ENCODE assay signal across 8 cellular contexts in the genomic region with DNA sequence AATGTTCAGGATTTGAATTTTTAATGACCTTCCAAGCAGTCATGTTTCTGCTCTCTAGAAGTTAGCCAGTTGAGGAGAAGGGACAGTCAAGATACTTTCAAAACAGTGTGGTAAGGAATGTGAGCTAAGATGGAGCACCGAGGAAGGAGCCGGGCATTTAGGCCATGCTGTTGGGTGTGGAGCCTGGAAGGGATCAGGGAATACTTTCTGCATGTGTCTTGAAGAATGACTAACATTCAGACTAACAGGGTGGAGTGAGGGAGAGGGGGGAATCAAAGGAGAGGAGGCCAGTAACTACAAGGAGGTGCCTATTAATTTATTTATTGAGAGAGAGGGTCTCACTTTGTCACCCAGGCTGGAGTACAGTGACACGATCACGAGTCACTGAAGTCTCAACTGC. TPM values are rescaled to one million over a fixed set of nuclear protein-coding genes. Genes with fewer than 3 reads are reported as not detected.
DNase-seq lines count a peak whose midpoint lies in the region; ATAC-seq, FAIRE-seq and TF ChIP-seq lines count a peak whose summit lies in the region.
"Not testable (repeated sequence)": the region's sequence is repeated elsewhere in the genome, so short reads cannot be mapped to it uniquely, and the experiment has no call there.

No MANE protein-coding gene starts in this region.

- not testable (repeated sequence) for TF ChIP-seq CTCF in PC-3 (conservative IDR thresholded peaks at IDR 0.05; ENCODE audit: low read depth, low read length); K562 (IDR thresholded peaks at IDR 0.05 in 2 of 3, conservative IDR thresholded peaks at IDR 0.05 in 1 of 3; ENCODE audit: insufficient read depth in 2 of 3, low read depth in 1 of 3, low read length in 3 of 3); fibroblast of lung (conservative IDR thresholded peaks at IDR 0.05 in 1 of 2, IDR thresholded peaks at IDR 0.05 in 1 of 2; ENCODE audit: low read depth in 1 of 2, low read length in 2 of 2); mesothelial cell of epicardium (IDR thresholded peaks at IDR 0.05; ENCODE audit: unreplicated experiment)

- not testable (repeated sequence) for H3K9me3 Mint-ChIP-seq in activated CD4-positive, alpha-beta memory T cell treated with anti-CD3 and anti-CD28 coated beads, Interleukin-2, amount 10 ng/mL, durations not matched to agents 7 days and 5 days; mesothelial cell of epicardium; stimulated activated effector memory CD8-positive, alpha-beta T cell treated with anti-CD3 and anti-CD28 coated beads, Interleukin-12 subunit alpha, Interleukin-12 subunit beta, amount 100 ng/mL, for 72 hours

- not testable (repeated sequence) for BruUV-seq in PC-3 (replicated peaks; lab: Mats Ljungman, UMichigan); K562 (replicated peaks; lab: Mats Ljungman, UMichigan)

- H3K4me3 Mint-ChIP-seq in activated CD4-positive, alpha-beta memory T cell treated with anti-CD3 and anti-CD28 coated beads, Interleukin-2, amount 10 ng/mL, durations not matched to agents 7 days and 5 days, result peak overlapping the region; percentile 10
- H3K4me3 Mint-ChIP-seq in mesothelial cell of epicardium, result peak overlapping the region; percentile 26
- peak overlapping the region; percentile 94 for H3K4me3 Mint-ChIP-seq in stimulated activated effector memory CD8-positive, alpha-beta T cell treated with anti-CD3 and anti-CD28 coated beads, Interleukin-12 subunit alpha, Interleukin-12 subunit beta, amount 100 ng/mL, for 72 hours

- H3K27ac Mint-ChIP-seq in activated CD4-positive, alpha-beta memory T cell treated with anti-CD3 and anti-CD28 coated beads, Interleukin-2, amount 10 ng/mL, durations not matched to agents 7 days and 5 days, result not testable (repeated sequence)
- peak overlapping the region; percentile 80 for H3K27ac Mint-ChIP-seq in mesothelial cell of epicardium
- peak overlapping the region; percentile 75 for H3K27ac Mint-ChIP-seq in stimulated activated effector memory CD8-positive, alpha-beta T cell treated with anti-CD3 and anti-CD28 coated beads, Interleukin-12 subunit alpha, Interleukin-12 subunit beta, amount 100 ng/mL, for 72 hours

- H3K4me3 ChIP-seq in PC-3 (ENCODE audit: low read length) (peak overlapping the region; percentile 100), fibroblast of lung (replicated peaks in 1 of 4; ENCODE audit: control extremely low read depth in 1 of 4, insufficient read depth in 1 of 4, low read depth in 3 of 4, low read length in 4 of 4) (peak overlapping the region in 2 of 4 experiments; percentile 45 to 94)
- not testable (repeated sequence) for H3K4me3 ChIP-seq in K562

- H3K36me3 Mint-ChIP-seq in activated CD4-positive, alpha-beta memory T cell treated with anti-CD3 and anti-CD28 coated beads, Interleukin-2, amount 10 ng/mL, durations not matched to agents 7 days and 5 days (ENCODE audit: low read depth), result peaks cover 12% of the 10 kb centered on the region
- not testable (repeated sequence) for H3K36me3 Mint-ChIP-seq in mesothelial cell of epicardium
- peaks cover 60% of the 10 kb centered on the region for H3K36me3 Mint-ChIP-seq in stimulated activated effector memory CD8-positive, alpha-beta T cell treated with anti-CD3 and anti-CD28 coated beads, Interleukin-12 subunit alpha, Interleukin-12 subunit beta, amount 100 ng/mL, for 72 hours

- DNase-seq in AG08395 (ENCODE audit: low spot score), result peak; percentile 56
- DNase-seq in GM04503 (ENCODE audit: low read depth), result peak; percentile 53
- DNase-seq in PC-3, result peak; percentile 69
- DNase-seq in activated CD4-positive, alpha-beta memory T cell treated with anti-CD3 and anti-CD28 coated beads, Interleukin-2, amount 10 ng/mL, durations not matched to agents 7 days and 5 days; K562 (ENCODE audit: extremely low read depth in 1 of 4, low spot score in 3 of 4); mesothelial cell of epicardium (ENCODE audit: low spot score in 2 of 2, unreplicated experiment in 2 of 2); stimulated activated effector memory CD8-positive, alpha-beta T cell treated with anti-CD3 and anti-CD28 coated beads, Interleukin-12 subunit alpha, Interleukin-12 subunit beta, amount 100 ng/mL, for 72 hours (ENCODE audit: low spot score in 2 of 2): not testable (repeated sequence)
- DNase-seq in fibroblast of lung (ENCODE audit: low read depth in 2 of 2), result peak; percentile 53 to 76

- in situ Hi-C loops in K562 (cut with MboI), result not testable (repeated sequence)

- H3K9me2 ChIP-seq in PC-3 (replicated peaks; ENCODE audit: low read length), result not testable (repeated sequence)

- H3K9ac ChIP-seq in PC-3 (ENCODE audit: low read length), result peak overlapping the region; percentile 92
- not testable (repeated sequence) for H3K9ac ChIP-seq in K562 (ENCODE audit: insufficient read depth in 1 of 2, low read depth in 2 of 2, low read length in 2 of 2); fibroblast of lung (ENCODE audit: insufficient read depth, low read length)

- TF ChIP-seq RAD21 in K562 (CRISPR knock-in tag; conservative IDR thresholded peaks at IDR 0.05 in 1 of 2, IDR thresholded peaks at IDR 0.05 in 1 of 2), result not testable (repeated sequence)

- H3K9me3 ChIP-seq in PC-3 (ENCODE audit: low read length); K562 (replicated peaks; ENCODE audit: control insufficient read depth, insufficient read depth, low read depth, low read length); fibroblast of lung (ENCODE audit: control insufficient read depth, insufficient read depth, low read depth, low read length): not testable (repeated sequence)

- POLR2A ChIA-PET in PC-3 (lab: Charles Lee; ENCODE audit: unreplicated experiment), result not testable (repeated sequence)
- POLR2A ChIA-PET in activated CD4-positive, alpha-beta memory T cell treated with anti-CD3 and anti-CD28 coated beads, Interleukin-2, amount 10 ng/mL, durations not matched to agents 7 days and 5 days (lab: Charles Lee), result interaction anchor here (0.7 to 4.4 kb wide), 3 partner anchors 61 to 179 kb away, joined by 3 to 25 read pairs (median 3); partner anchors contain the start of gene TMEM248
- POLR2A ChIA-PET in K562 (lab: Yijun Ruan, JAX), result interaction anchor here (0.6 to 1.4 kb wide), 5 partner anchors 10 to 249 kb away, joined by 3 to 4 read pairs (median 3); no protein-coding TSS in a partner anchor

- TF ChIP-seq EP300 in K562 (IDR thresholded peaks at IDR 0.05; ENCODE audit: low read length), result not testable (repeated sequence)

- not testable (repeated sequence) for H3K27me3 ChIP-seq in PC-3 (ENCODE audit: low read length); K562 (ENCODE audit: control insufficient read depth in 2 of 2, insufficient read depth in 2 of 2, low read length in 2 of 2); fibroblast of lung (ENCODE audit: control insufficient read depth, insufficient read depth, low read length)

- H3K4me2 ChIP-seq in PC-3 (ENCODE audit: low read length), result peak overlapping the region; percentile 90
- H3K4me2 ChIP-seq in K562 (ENCODE audit: insufficient read depth, low read length), result peak overlapping the region; percentile 6; the same call in 1 of the 2 replicates
- peak overlapping the region; percentile 17 for H3K4me2 ChIP-seq in fibroblast of lung (ENCODE audit: extremely low read depth, insufficient read depth, low read length)

- H3K27ac ChIP-seq in PC-3 (ENCODE audit: low read length) (peak overlapping the region; percentile 74), fibroblast of lung (ENCODE audit: insufficient read depth, low read length) (peak overlapping the region; percentile 98)
- H3K27ac ChIP-seq in K562 (ENCODE audit: extremely low read depth, low read depth, low read length), result not testable (repeated sequence)

- peaks cover 18% of the 10 kb centered on the region for H3K4me1 ChIP-seq in PC-3 (ENCODE audit: insufficient read depth, low read length)
- peaks cover 2 to 32% of the 10 kb centered on the region in 2 experiments; a peak in 3 of 5 replicates for H3K4me1 ChIP-seq in K562 (replicated peaks in 1 of 2; ENCODE audit: control insufficient read depth in 2 of 2, insufficient read depth in 2 of 2, low read length in 2 of 2)
- H3K4me1 ChIP-seq in fibroblast of lung (ENCODE audit: control insufficient read depth, extremely low read depth, insufficient read depth, low read length), result not testable (repeated sequence)

- intact Hi-C loops in PC-3 (cut with micrococcal nuclease), result not testable (repeated sequence)
- intact Hi-C loops in K562 (cut with micrococcal nuclease), result loop anchor here (5.0 to 10.0 kb wide), 2 partner anchors 187 to 255 kb away; partner anchors contain the start of genes SBDS and TYW1

- not testable (repeated sequence) for H3K36me3 ChIP-seq in PC-3 (ENCODE audit: low read depth, low read length); K562 (ENCODE audit: control insufficient read depth, insufficient read depth, low read length); fibroblast of lung (ENCODE audit: control insufficient read depth, insufficient read depth, low read length)

- CTCF ChIA-PET in PC-3 (lab: Charles Lee); activated CD4-positive, alpha-beta memory T cell treated with anti-CD3 and anti-CD28 coated beads, Interleukin-2, amount 10 ng/mL, durations not matched to agents 7 days and 5 days (lab: Charles Lee); K562 (lab: Yijun Ruan, JAX; ENCODE audit: low intra/inter-chr PET ratio): not testable (repeated sequence)

- peak; percentile 52 for ATAC-seq in PC-3
- not testable (repeated sequence) for ATAC-seq in K562; stimulated activated effector memory CD8-positive, alpha-beta T cell treated with anti-CD3 and anti-CD28 coated beads, Interleukin-12 subunit alpha, Interleukin-12 subunit beta, amount 100 ng/mL, for 72 hours

- TF ChIP-seq POLR2A in K562 (conservative IDR thresholded peaks at IDR 0.05), result not testable (repeated sequence)

- H3F3A ChIP-seq in PC-3 (ENCODE audit: low read length, unreplicated experiment), result not testable (repeated sequence)

- not testable (repeated sequence) for H3K9me1 ChIP-seq in K562 (ENCODE audit: control insufficient read depth, insufficient read depth, low read length)

- FAIRE-seq in K562 (lab: Jason Lieb, UNC), result not testable (repeated sequence)

- peaks cover 81% of the 10 kb centered on the region for H3K79me2 ChIP-seq in PC-3 (ENCODE audit: low read length)
- peaks cover 61% of the 10 kb centered on the region for H3K79me2 ChIP-seq in K562 (ENCODE audit: control insufficient read depth, insufficient read depth, low read length)
- peaks cover 66% of the 10 kb centered on the region for H3K79me2 ChIP-seq in fibroblast of lung (ENCODE audit: control insufficient read depth, insufficient read depth, low read length)

- 45% methylated on average over 4 of the region's 4 CpGs for WGBS in K562 (ENCODE audit: insufficient coverage, low coverage, missing lambda C conversion rate)

- H4K20me1 ChIP-seq in PC-3 (ENCODE audit: low read length); K562 (replicated peaks; ENCODE audit: control insufficient read depth, insufficient read depth, low read length); fibroblast of lung (ENCODE audit: control insufficient read depth, extremely low read depth, insufficient read depth, low read length): not testable (repeated sequence)

- H3K4me1 Mint-ChIP-seq in activated CD4-positive, alpha-beta memory T cell treated with anti-CD3 and anti-CD28 coated beads, Interleukin-2, amount 10 ng/mL, durations not matched to agents 7 days and 5 days, result peaks cover 31% of the 10 kb centered on the region
- H3K4me1 Mint-ChIP-seq in mesothelial cell of epicardium, result peaks cover 15% of the 10 kb centered on the region
- H3K4me1 Mint-ChIP-seq in stimulated activated effector memory CD8-positive, alpha-beta T cell treated with anti-CD3 and anti-CD28 coated beads, Interleukin-12 subunit alpha, Interleukin-12 subunit beta, amount 100 ng/mL, for 72 hours, result peaks cover 14% of the 10 kb centered on the region

- H2AFZ ChIP-seq in PC-3 (ENCODE audit: low read length); K562 (ENCODE audit: low read depth, low read length); fibroblast of lung (ENCODE audit: low read length): not testable (repeated sequence)

- not testable (repeated sequence) for H3K27me3 Mint-ChIP-seq in activated CD4-positive, alpha-beta memory T cell treated with anti-CD3 and anti-CD28 coated beads, Interleukin-2, amount 10 ng/mL, durations not matched to agents 7 days and 5 days; mesothelial cell of epicardium (ENCODE audit: low read depth)

RNA-seq across cellular contexts. Expression of gene RABGEF1, which starts 1.8 kb away (rescaled TPM):
- total RNA-seq in PC-3 (2014; rRNA removed) (19.8 and 20.8 TPM in 2 replicates), K562 (2014; rRNA removed) (13.1 and 18.6 TPM in 2 replicates), K562 (2014; rRNA removed; fragmentation: Illumina TruSeq; extraction: Trizol) (20.5 and 24.0 TPM in 2 replicates), K562 (2015; rRNA removed; fragmentation: Illumina TruSeq; extraction: Trizol) (21.4 and 22.8 TPM in 2 replicates), K562 (2021) (18.2 and 20.7 TPM in 2 replicates), fibroblast of lung (40.1 and 47.9 TPM in 2 replicates), mesothelial cell of epicardium (21.8 to 24.6 TPM (median 22.6 TPM) in 3 replicates)
- total RNA-seq in activated CD4-positive, alpha-beta memory T cell treated with anti-CD3 and anti-CD28 coated beads, Interleukin-2, amount 10 ng/mL, durations not matched to agents 7 days and 5 days, result 10 to 100 TPM; 22.1 to 24.2 TPM
- total RNA-seq in K562 (2011; cell fraction: chromatin; rRNA removed; ENCODE audit: low replicate concordance), result 18.1 and 28.8 TPM in 2 replicates
- total RNA-seq in K562 (2011; cell fraction: nucleolus; rRNA removed), result 14.2 and 14.7 TPM in 2 replicates
- 16.9 TPM in 2 replicates for total RNA-seq in K562 (2011; cell fraction: nucleoplasm; rRNA removed)
- polyA plus RNA-seq in K562 (2011; rRNA removed) (21.1 and 27.4 TPM in 2 replicates), K562 (2014; fragmentation: Illumina TruSeq; extraction: Trizol) (23.7 and 29.3 TPM in 2 replicates), K562 (2014; fragmentation: Nextera tagmentation; extraction: Ambion mirVana) (10 to 100 TPM in 1 of 2 experiments, 1 to 10 TPM in 1; 7.0 to 11.5 TPM), K562 (2014; rRNA removed) (15.1 and 16.3 TPM in 2 replicates), fibroblast of lung (41.6 and 51.7 TPM in 2 replicates)
- polyA plus RNA-seq in K562 (2011; cell fraction: cytosol; rRNA removed), result 17.3 and 26.0 TPM in 2 replicates
- 18.6 and 24.6 TPM in 2 replicates for polyA plus RNA-seq in K562 (2011; cell fraction: nucleus; rRNA removed)
- 16.3 and 17.0 TPM in 2 replicates for polyA plus RNA-seq in K562 (2012)
- 27.8 and 44.4 TPM in 2 replicates for polyA minus RNA-seq in K562 (2011; rRNA and poly(A)+ RNA removed)
- polyA minus RNA-seq in K562 (2011; cell fraction: cytosol; rRNA and poly(A)+ RNA removed), result 9.0 and 18.9 TPM in 2 replicates
- polyA minus RNA-seq in K562 (2011; cell fraction: nucleus; rRNA and poly(A)+ RNA removed), result 9.8 and 10.8 TPM in 2 replicates
- 24.7 and 29.3 TPM in 2 replicates for polyA plus RNA-seq in fibroblast of lung (2012)
- polyA minus RNA-seq in fibroblast of lung (ENCODE audit: low replicate concordance), result 56.5 and 84.5 TPM in 2 replicates

Comparison
In these comparisons a context has a peak if more than half of its experiments do, and no peak if none do; other contexts are left out.
1. H3K4me2 ChIP-seq: peak in every context shown above with its lines; median percentile 90 in PC-3; 17 in fibroblast of lung; 6 in K562.
2. H3K4me3 Mint-ChIP-seq: peak in every context shown above with its lines; median percentile 94 in stimulated activated effector memory CD8-positive, alpha-beta T cell treated with anti-CD3 and anti-CD28 coated beads, Interleukin-12 subunit alpha, Interleukin-12 subunit beta, amount 100 ng/mL, for 72 hours; 26 in mesothelial cell of epicardium; 10 in activated CD4-positive, alpha-beta memory T cell treated with anti-CD3 and anti-CD28 coated beads, Interleukin-2, amount 10 ng/mL, durations not matched to agents 7 days and 5 days.